In the genomic region with DNA sequence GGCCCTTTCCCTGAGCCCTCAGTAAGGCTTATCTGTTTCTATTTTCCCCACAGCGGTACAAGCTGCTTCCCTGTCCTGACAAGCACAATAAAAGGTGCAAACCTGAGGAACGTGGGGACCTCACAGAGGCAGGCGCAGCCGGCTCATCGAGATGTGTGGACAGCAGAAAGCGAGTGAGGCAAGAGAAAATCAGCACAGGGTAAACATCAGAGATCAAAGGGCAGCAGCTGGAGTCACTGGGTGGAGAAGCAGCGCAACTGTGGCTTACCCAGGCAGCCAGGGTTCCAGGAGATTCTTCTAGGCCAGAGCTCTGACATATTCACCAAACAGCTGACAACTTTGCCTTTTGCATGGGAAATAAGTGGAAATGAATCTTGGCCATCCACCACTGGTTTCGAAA, we compare ENCODE assay signal across 1 cellular context.
TF ChIP-seq lines count a peak whose summit lies in the region.

No MANE protein-coding gene starts in this region.

TF ChIP-seq in HepG2, 621 proteins besides CTCF, POLR2A, EP300 and RAD21 (continued from another document and continues in another):
- TF ChIP-seq, protein P1, sequence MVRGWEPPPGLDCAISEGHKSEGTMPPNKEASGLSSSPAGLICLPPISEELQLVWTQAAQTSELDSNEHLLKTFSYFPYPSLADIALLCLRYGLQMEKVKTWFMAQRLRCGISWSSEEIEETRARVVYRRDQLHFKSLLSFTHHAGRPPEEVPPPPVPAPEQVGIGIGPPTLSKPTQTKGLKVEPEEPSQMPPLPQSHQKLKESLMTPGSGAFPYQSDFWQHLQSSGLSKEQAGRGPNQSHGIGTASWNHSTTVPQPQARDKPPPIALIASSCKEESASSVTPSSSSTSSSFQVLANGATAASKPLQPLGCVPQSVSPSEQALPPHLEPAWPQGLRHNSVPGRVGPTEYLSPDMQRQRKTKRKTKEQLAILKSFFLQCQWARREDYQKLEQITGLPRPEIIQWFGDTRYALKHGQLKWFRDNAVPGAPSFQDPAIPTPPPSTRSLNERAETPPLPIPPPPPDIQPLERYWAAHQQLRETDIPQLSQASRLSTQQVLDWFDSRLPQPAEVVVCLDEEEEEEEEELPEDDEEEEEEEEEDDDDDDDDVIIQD (CRISPR knock-in tag; IDR thresholded peaks at IDR 0.05; ENCODE audit: low read depth) = peak; percentile 81; the same call in 1 of the 2 replicates
- TF ChIP-seq XRCC5 (optimal IDR thresholded peaks at IDR 0.05; ENCODE audit: low read length) (peak; percentile 63), KLF13 (CRISPR knock-in tag; IDR thresholded peaks at IDR 0.05) (no peak), KMT2A (CRISPR knock-in tag; IDR thresholded peaks at IDR 0.05) (0 out of 2 replicates have a peak, but pooled peaks have one; percentile 25), ARID2 (CRISPR knock-in tag; IDR thresholded peaks at IDR 0.05; ENCODE audit: borderline replicate concordance) (no peak), EHMT2 (IDR thresholded peaks at IDR 0.05; ENCODE audit: borderline replicate concordance, low read depth, low read length) (no peak), ZNF136 (CRISPR knock-in tag; IDR thresholded peaks at IDR 0.05; ENCODE audit: low read depth) (no peak), SMARCC2 (IDR thresholded peaks at IDR 0.05) (no peak), ZNF367 (CRISPR knock-in tag; IDR thresholded peaks at IDR 0.05; ENCODE audit: borderline replicate concordance) (no peak), ZSCAN31 (CRISPR knock-in tag; IDR thresholded peaks at IDR 0.05; ENCODE audit: low read depth) (no peak; the same call in 1 of the 2 replicates), KLF9 (CRISPR knock-in tag; IDR thresholded peaks at IDR 0.05; ENCODE audit: low read depth) (no peak), ZNF230 (CRISPR knock-in tag; IDR thresholded peaks at IDR 0.05) (no peak), NFYB (CRISPR knock-in tag; IDR thresholded peaks at IDR 0.05) (no peak), ZNF674 (CRISPR knock-in tag; IDR thresholded peaks at IDR 0.05; ENCODE audit: low read depth) (no peak), RFX5 (IDR thresholded peaks at IDR 0.05; ENCODE audit: low read depth, low read length) (no peak), RFXAP (CRISPR knock-in tag; IDR thresholded peaks at IDR 0.05; ENCODE audit: borderline replicate concordance) (peak; percentile 64; the same call in 1 of the 2 replicates), NFATC3 (CRISPR knock-in tag; IDR thresholded peaks at IDR 0.05) (no peak), TMF1 (CRISPR knock-in tag; IDR thresholded peaks at IDR 0.05; ENCODE audit: low read depth) (no peak), RELA (CRISPR knock-in tag; IDR thresholded peaks at IDR 0.05) (no peak), MED8 (CRISPR knock-in tag; IDR thresholded peaks at IDR 0.05; ENCODE audit: insufficient replicate concordance) (no peak), SIX4 (CRISPR knock-in tag; IDR thresholded peaks at IDR 0.05) (peak; percentile 57; the same call in 1 of the 2 replicates), ZNF570 (CRISPR knock-in tag; IDR thresholded peaks at IDR 0.05; ENCODE audit: borderline replicate concordance) (no peak), MAF1 (CRISPR knock-in tag; IDR thresholded peaks at IDR 0.05; ENCODE audit: borderline replicate concordance) (no peak), HOXA5 (CRISPR knock-in tag; IDR thresholded peaks at IDR 0.05) (no peak), CAMTA2 (CRISPR knock-in tag; IDR thresholded peaks at IDR 0.05; ENCODE audit: borderline replicate concordance) (no peak), ZNF3 (CRISPR knock-in tag; IDR thresholded peaks at IDR 0.05) (no peak), ZNF232 (CRISPR knock-in tag; IDR thresholded peaks at IDR 0.05; ENCODE audit: borderline replicate concordance) (no peak), ZNF737 (CRISPR knock-in tag; IDR thresholded peaks at IDR 0.05; ENCODE audit: borderline replicate concordance) (no peak), HOXA9 (CRISPR knock-in tag; IDR thresholded peaks at IDR 0.05; ENCODE audit: borderline replicate concordance) (no peak), FOSL2 (CRISPR knock-in tag; IDR thresholded peaks at IDR 0.05) (peak; percentile 79)
- TF ChIP-seq, protein P2, sequence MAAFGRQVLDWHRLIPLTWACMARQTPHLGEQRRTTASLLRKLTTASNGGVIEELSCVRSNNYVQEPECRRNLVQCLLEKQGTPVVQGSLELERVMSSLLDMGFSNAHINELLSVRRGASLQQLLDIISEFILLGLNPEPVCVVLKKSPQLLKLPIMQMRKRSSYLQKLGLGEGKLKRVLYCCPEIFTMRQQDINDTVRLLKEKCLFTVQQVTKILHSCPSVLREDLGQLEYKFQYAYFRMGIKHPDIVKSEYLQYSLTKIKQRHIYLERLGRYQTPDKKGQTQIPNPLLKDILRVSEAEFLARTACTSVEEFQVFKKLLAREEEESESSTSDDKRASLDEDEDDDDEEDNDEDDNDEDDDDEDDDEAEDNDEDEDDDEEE (CRISPR knock-in tag; IDR thresholded peaks at IDR 0.05) = no peak
- TF ChIP-seq, protein P3, sequence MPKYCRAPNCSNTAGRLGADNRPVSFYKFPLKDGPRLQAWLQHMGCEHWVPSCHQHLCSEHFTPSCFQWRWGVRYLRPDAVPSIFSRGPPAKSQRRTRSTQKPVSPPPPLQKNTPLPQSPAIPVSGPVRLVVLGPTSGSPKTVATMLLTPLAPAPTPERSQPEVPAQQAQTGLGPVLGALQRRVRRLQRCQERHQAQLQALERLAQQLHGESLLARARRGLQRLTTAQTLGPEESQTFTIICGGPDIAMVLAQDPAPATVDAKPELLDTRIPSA (CRISPR knock-in tag; IDR thresholded peaks at IDR 0.05; ENCODE audit: borderline replicate concordance) = no peak
- TF ChIP-seq, protein P4, sequence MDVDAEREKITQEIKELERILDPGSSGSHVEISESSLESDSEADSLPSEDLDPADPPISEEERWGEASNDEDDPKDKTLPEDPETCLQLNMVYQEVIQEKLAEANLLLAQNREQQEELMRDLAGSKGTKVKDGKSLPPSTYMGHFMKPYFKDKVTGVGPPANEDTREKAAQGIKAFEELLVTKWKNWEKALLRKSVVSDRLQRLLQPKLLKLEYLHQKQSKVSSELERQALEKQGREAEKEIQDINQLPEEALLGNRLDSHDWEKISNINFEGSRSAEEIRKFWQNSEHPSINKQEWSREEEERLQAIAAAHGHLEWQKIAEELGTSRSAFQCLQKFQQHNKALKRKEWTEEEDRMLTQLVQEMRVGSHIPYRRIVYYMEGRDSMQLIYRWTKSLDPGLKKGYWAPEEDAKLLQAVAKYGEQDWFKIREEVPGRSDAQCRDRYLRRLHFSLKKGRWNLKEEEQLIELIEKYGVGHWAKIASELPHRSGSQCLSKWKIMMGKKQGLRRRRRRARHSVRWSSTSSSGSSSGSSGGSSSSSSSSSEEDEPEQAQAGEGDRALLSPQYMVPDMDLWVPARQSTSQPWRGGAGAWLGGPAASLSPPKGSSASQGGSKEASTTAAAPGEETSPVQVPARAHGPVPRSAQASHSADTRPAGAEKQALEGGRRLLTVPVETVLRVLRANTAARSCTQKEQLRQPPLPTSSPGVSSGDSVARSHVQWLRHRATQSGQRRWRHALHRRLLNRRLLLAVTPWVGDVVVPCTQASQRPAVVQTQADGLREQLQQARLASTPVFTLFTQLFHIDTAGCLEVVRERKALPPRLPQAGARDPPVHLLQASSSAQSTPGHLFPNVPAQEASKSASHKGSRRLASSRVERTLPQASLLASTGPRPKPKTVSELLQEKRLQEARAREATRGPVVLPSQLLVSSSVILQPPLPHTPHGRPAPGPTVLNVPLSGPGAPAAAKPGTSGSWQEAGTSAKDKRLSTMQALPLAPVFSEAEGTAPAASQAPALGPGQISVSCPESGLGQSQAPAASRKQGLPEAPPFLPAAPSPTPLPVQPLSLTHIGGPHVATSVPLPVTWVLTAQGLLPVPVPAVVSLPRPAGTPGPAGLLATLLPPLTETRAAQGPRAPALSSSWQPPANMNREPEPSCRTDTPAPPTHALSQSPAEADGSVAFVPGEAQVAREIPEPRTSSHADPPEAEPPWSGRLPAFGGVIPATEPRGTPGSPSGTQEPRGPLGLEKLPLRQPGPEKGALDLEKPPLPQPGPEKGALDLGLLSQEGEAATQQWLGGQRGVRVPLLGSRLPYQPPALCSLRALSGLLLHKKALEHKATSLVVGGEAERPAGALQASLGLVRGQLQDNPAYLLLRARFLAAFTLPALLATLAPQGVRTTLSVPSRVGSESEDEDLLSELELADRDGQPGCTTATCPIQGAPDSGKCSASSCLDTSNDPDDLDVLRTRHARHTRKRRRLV (CRISPR knock-in tag; IDR thresholded peaks at IDR 0.05) = no peak
- TF ChIP-seq, protein P5, sequence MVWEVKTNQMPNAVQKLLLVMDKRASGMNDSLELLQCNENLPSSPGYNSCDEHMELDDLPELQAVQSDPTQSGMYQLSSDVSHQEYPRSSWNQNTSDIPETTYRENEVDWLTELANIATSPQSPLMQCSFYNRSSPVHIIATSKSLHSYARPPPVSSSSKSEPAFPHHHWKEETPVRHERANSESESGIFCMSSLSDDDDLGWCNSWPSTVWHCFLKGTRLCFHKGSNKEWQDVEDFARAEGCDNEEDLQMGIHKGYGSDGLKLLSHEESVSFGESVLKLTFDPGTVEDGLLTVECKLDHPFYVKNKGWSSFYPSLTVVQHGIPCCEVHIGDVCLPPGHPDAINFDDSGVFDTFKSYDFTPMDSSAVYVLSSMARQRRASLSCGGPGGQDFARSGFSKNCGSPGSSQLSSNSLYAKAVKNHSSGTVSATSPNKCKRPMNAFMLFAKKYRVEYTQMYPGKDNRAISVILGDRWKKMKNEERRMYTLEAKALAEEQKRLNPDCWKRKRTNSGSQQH (CRISPR knock-in tag; IDR thresholded peaks at IDR 0.05; ENCODE audit: low read depth) = no peak
- TF ChIP-seq, protein P6, sequence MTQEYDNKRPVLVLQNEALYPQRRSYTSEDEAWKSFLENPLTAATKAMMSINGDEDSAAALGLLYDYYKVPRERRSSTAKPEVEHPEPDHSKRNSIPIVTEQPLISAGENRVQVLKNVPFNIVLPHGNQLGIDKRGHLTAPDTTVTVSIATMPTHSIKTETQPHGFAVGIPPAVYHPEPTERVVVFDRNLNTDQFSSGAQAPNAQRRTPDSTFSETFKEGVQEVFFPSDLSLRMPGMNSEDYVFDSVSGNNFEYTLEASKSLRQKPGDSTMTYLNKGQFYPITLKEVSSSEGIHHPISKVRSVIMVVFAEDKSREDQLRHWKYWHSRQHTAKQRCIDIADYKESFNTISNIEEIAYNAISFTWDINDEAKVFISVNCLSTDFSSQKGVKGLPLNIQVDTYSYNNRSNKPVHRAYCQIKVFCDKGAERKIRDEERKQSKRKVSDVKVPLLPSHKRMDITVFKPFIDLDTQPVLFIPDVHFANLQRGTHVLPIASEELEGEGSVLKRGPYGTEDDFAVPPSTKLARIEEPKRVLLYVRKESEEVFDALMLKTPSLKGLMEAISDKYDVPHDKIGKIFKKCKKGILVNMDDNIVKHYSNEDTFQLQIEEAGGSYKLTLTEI (CRISPR knock-in tag; conservative IDR thresholded peaks at IDR 0.05) = no peak
- TF ChIP-seq, protein P7, sequence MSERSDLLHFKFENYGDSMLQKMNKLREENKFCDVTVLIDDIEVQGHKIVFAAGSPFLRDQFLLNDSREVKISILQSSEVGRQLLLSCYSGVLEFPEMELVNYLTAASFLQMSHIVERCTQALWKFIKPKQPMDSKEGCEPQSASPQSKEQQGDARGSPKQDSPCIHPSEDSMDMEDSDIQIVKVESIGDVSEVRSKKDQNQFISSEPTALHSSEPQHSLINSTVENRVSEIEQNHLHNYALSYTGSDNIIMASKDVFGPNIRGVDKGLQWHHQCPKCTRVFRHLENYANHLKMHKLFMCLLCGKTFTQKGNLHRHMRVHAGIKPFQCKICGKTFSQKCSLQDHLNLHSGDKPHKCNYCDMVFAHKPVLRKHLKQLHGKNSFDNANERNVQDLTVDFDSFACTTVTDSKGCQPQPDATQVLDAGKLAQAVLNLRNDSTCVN (CRISPR knock-in tag; IDR thresholded peaks at IDR 0.05; ENCODE audit: borderline replicate concordance) = no peak
- TF ChIP-seq, protein P8, sequence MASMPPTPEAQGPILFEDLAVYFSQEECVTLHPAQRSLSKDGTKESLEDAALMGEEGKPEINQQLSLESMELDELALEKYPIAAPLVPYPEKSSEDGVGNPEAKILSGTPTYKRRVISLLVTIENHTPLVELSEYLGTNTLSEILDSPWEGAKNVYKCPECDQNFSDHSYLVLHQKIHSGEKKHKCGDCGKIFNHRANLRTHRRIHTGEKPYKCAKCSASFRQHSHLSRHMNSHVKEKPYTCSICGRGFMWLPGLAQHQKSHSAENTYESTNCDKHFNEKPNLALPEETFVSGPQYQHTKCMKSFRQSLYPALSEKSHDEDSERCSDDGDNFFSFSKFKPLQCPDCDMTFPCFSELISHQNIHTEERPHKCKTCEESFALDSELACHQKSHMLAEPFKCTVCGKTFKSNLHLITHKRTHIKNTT (CRISPR knock-in tag; IDR thresholded peaks at IDR 0.05) = no peak
- TF ChIP-seq, protein P9, sequence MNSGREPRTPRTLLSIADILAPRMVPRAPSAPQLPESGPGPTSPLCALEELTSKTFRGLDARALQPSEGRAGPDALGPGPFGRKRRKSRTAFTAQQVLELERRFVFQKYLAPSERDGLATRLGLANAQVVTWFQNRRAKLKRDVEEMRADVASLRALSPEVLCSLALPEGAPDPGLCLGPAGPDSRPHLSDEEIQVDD (CRISPR knock-in tag; IDR thresholded peaks at IDR 0.05; ENCODE audit: borderline replicate concordance) = no peak
- TF ChIP-seq, protein P10, sequence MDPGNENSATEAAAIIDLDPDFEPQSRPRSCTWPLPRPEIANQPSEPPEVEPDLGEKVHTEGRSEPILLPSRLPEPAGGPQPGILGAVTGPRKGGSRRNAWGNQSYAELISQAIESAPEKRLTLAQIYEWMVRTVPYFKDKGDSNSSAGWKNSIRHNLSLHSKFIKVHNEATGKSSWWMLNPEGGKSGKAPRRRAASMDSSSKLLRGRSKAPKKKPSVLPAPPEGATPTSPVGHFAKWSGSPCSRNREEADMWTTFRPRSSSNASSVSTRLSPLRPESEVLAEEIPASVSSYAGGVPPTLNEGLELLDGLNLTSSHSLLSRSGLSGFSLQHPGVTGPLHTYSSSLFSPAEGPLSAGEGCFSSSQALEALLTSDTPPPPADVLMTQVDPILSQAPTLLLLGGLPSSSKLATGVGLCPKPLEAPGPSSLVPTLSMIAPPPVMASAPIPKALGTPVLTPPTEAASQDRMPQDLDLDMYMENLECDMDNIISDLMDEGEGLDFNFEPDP (CRISPR knock-in tag; conservative IDR thresholded peaks at IDR 0.05) = no peak
